1 cellular context compared by ENCODE assay signal in the genomic region with DNA sequence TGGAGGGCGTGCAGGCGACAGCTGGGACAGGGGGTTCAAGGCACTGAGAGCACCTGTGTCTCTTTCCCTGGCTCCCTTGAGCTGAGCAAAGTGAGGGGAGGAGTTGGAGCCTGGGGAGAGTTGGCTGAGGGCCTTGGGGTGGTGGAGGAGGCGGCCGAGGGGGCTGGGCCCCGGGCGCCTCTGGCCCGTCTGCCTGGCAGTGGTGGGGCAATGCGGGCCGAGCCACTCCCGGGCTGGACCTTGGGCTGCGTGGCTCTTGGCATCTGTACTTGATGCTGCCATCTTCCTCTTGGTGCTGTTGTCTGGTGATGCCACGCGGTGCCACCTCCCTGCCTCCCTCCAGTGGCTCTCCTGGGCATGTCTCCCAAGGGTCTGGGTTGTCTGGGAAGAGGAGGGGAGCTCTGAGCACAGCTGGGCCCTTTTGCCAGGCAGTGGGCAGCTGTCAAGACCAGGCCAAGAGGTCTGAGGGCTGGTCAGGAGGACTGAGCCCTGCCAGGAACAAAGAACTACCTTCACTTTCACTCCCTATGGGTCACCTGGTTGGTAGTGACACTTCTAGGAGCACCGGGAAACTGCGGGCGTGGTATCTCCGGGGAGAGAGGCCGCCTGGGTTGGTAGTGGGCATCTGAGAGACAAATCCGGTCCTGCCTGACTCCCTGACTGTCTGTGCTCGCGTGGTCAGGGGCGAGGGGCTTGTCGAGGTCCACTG.
A peak's percentile ranks its signal among the peaks of the same experiment; 100 is the strongest.
TF ChIP-seq lines count a peak whose summit lies in the region.

No MANE protein-coding gene starts in this region.

TF ChIP-seq in H1, 55 proteins besides CTCF, POLR2A, EP300 and RAD21:
- peak; percentile 39 for TF ChIP-seq EZH2 (IDR thresholded peaks at IDR 0.05; ENCODE audit: low read depth, low read length, severe bottlenecking)
- no peak for TF ChIP-seq TAF7 (optimal IDR thresholded peaks at IDR 0.05; ENCODE audit: borderline replicate concordance, low read depth, low read length)
